ENCODE assay signal across 1 cellular context in the genomic region with DNA sequence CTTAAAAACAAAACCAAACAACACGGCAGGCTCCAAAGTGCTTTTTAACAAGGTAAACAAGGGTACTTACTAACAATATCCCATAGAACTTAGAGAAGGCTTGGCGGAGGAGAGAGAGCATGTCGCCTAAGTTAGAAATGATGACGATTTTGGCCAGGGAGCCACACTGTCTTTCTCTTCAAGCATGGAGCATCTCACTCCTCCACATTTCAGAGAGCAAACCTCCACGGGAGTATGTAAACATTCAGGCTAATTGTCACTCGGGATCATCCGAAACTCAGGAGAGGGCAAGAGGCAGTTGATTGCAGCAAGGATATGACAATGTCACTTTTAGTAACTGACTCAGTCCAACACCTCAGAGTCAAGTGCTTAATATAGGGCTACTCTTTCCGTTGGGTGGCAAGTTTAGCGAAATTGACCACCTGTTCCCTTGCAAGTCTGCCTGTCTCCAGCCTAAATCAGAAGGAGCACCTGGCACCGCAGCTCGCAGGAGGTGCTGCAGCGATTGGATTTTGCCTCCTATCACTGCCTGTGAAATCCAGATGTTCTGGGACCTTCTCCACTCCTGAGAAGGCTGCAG.
TF ChIP-seq lines count a peak whose summit lies in the region.

No MANE protein-coding gene starts in this region.

TF ChIP-seq in K562, 482 proteins besides CTCF, POLR2A, EP300 and RAD21 (continued from another document):
- TF ChIP-seq, protein P1, sequence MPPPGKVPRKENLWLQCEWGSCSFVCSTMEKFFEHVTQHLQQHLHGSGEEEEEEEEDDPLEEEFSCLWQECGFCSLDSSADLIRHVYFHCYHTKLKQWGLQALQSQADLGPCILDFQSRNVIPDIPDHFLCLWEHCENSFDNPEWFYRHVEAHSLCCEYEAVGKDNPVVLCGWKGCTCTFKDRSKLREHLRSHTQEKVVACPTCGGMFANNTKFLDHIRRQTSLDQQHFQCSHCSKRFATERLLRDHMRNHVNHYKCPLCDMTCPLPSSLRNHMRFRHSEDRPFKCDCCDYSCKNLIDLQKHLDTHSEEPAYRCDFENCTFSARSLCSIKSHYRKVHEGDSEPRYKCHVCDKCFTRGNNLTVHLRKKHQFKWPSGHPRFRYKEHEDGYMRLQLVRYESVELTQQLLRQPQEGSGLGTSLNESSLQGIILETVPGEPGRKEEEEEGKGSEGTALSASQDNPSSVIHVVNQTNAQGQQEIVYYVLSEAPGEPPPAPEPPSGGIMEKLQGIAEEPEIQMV (tag; conservative IDR thresholded peaks at IDR 0.05; ENCODE audit: low read depth), result no peak
- TF ChIP-seq FIP1L1 (IDR thresholded peaks at IDR 0.05; ENCODE audit: low read depth, low read length, poor library complexity, severe bottlenecking) (no peak), ZNF586 (CRISPR knock-in tag; conservative IDR thresholded peaks at IDR 0.05) (no peak), POLR2B (IDR thresholded peaks at IDR 0.05; ENCODE audit: low read depth, partially characterized antibody) (no peak), KLF6 (CRISPR knock-in tag; IDR thresholded peaks at IDR 0.05; ENCODE audit: borderline replicate concordance) (no peak)
- TF ChIP-seq, protein P2, sequence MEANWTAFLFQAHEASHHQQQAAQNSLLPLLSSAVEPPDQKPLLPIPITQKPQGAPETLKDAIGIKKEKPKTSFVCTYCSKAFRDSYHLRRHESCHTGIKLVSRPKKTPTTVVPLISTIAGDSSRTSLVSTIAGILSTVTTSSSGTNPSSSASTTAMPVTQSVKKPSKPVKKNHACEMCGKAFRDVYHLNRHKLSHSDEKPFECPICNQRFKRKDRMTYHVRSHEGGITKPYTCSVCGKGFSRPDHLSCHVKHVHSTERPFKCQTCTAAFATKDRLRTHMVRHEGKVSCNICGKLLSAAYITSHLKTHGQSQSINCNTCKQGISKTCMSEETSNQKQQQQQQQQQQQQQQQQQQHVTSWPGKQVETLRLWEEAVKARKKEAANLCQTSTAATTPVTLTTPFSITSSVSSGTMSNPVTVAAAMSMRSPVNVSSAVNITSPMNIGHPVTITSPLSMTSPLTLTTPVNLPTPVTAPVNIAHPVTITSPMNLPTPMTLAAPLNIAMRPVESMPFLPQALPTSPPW (CRISPR knock-in tag; IDR thresholded peaks at IDR 0.05), result no peak
